Comparison of ENCODE assay signal across 31 cellular contexts in genomic region chr13:60372141-60372540, GRCh38.
"Had no signal": no experiment of that assay in that cellular context is flagged by ENCODE, and none has a peak within 500 bp of the region (broad histone marks: within the 10 kb centered on the region; RNA-seq: fewer than 3 reads in every experiment).

No MANE protein-coding gene starts in this region.

- DNase-seq: hypothalamus; immature natural killer cell; kidney; left colon; left lung; mesendoderm; naive B cell; natural killer cell; nephron progenitor cell; ovary; posterior cingulate gyrus; retina; right cardiac atrium; sigmoid colon; stimulated activated CD4-positive, alpha-beta T cell treated with anti-CD3 and anti-CD28 coated beads, Interleukin-1b, Interleukin-23, amount 100 ng/mL, for 48 hours; stimulated activated CD4-positive, alpha-beta T cell treated with anti-CD3 and anti-CD28 coated beads, Interleukin-2, amount 100 ng/mL, for 48 hours; stimulated activated CD4-positive, alpha-beta T cell treated with anti-CD3 and anti-CD28 coated beads, Interleukin-4, amount 100 ng/mL, for 4 hours; stimulated activated CD8-positive, alpha-beta memory T cell treated with anti-CD3 and anti-CD28 coated beads, Interleukin-4, amount 100 ng/mL, for 48 hours; stimulated activated naive CD4-positive, alpha-beta T cell treated with Interleukin-2 at 50 U/mL for 16 hours; stimulated activated naive CD8-positive, alpha-beta T cell treated with anti-CD3 and anti-CD28 coated beads, Interleukin-15, amount 100 ng/mL, for 72 hours; testis; thyroid gland; transverse colon; upper lobe of left lung had no signal

- H3K9me3 Mint-ChIP-seq: immature natural killer cell had no signal

- H3K4me3 Mint-ChIP-seq: immature natural killer cell; mesothelial cell of epicardium; naive B cell; natural killer cell; nephron progenitor cell; stimulated activated memory B cell treated with anti-CD40 and anti-IgM and Interleukin-4, amounts not matched to agents 10 μg/mL and 1 μg/mL and 100 μg/mL, for 72 hours; stimulated activated naive CD8-positive, alpha-beta T cell treated with anti-CD3 and anti-CD28 coated beads, Interleukin-15, amount 100 ng/mL, for 72 hours had no signal

- ATAC-seq: left colon; left lung; natural killer cell; right cardiac atrium; stimulated activated memory B cell treated with anti-CD40 and anti-IgM and Interleukin-4, amounts not matched to agents 10 μg/mL and 1 μg/mL and 100 μg/mL, for 72 hours; stimulated activated naive CD8-positive, alpha-beta T cell treated with anti-CD3 and anti-CD28 coated beads, Interleukin-15, amount 100 ng/mL, for 72 hours had no signal

- H3K27me3 ChIP-seq: left lung, ovary, sigmoid colon, testis, thyroid gland, transverse colon, upper lobe of left lung, vagina had no signal

- H3K9me3 ChIP-seq: left lung, ovary, prostate gland, sigmoid colon, testis, thyroid gland, transverse colon, upper lobe of left lung, vagina had no signal

- H3K27ac ChIP-seq: left lung, ovary, prostate gland, sigmoid colon, testis, thyroid gland, transverse colon, upper lobe of left lung, vagina had no signal

- H3K4me2 ChIP-seq: smooth muscle cell had no signal

- H3K4me1 ChIP-seq: left lung, prostate gland, sigmoid colon, testis, thyroid gland, transverse colon, upper lobe of left lung, vagina had no signal

- H3K36me3 Mint-ChIP-seq: immature natural killer cell; naive B cell; natural killer cell; stimulated activated memory B cell treated with anti-CD40 and anti-IgM and Interleukin-4, amounts not matched to agents 10 μg/mL and 1 μg/mL and 100 μg/mL, for 72 hours had no signal

- FAIRE-seq: islet of Langerhans, kidney had no signal

- H3K27ac Mint-ChIP-seq: immature natural killer cell; mesothelial cell of epicardium; naive B cell; natural killer cell; nephron progenitor cell; stimulated activated memory B cell treated with anti-CD40 and anti-IgM and Interleukin-4, amounts not matched to agents 10 μg/mL and 1 μg/mL and 100 μg/mL, for 72 hours; stimulated activated naive CD8-positive, alpha-beta T cell treated with anti-CD3 and anti-CD28 coated beads, Interleukin-15, amount 100 ng/mL, for 72 hours had no signal

- H3K36me3 ChIP-seq: left lung, ovary, prostate gland, sigmoid colon, thyroid gland, transverse colon, upper lobe of left lung, vagina had no signal

- H3K4me1 Mint-ChIP-seq: immature natural killer cell; naive B cell; natural killer cell; nephron progenitor cell; stimulated activated memory B cell treated with anti-CD40 and anti-IgM and Interleukin-4, amounts not matched to agents 10 μg/mL and 1 μg/mL and 100 μg/mL, for 72 hours; stimulated activated naive CD8-positive, alpha-beta T cell treated with anti-CD3 and anti-CD28 coated beads, Interleukin-15, amount 100 ng/mL, for 72 hours had no signal

- H3K4me3 ChIP-seq: left lung, lung, ovary, prostate gland, sigmoid colon, smooth muscle cell, testis, thyroid gland, transverse colon, upper lobe of left lung, vagina had no signal
